In genomic region chr14:73714656-73715081, GRCh38 we compare ENCODE assay signal across 8 cellular contexts. TPM values are rescaled to one million over a fixed set of nuclear protein-coding genes. Genes with fewer than 3 reads are reported as not detected.
DNase-seq lines count a peak whose midpoint lies in the region; ATAC-seq and TF ChIP-seq lines count a peak whose summit lies in the region.

No MANE protein-coding gene starts in this region.

- no peak overlapping the region for H3K27ac Mint-ChIP-seq in MCF 10A (ENCODE audit: low read depth, unreplicated experiment)

- H3K27me3 Mint-ChIP-seq in MCF 10A (ENCODE audit: insufficient read depth, unreplicated experiment), result no peaks in the 10 kb centered on the region

- no peak for TF ChIP-seq CTCF in heart left ventricle (IDR thresholded peaks at IDR 0.05)
- no peak for TF ChIP-seq CTCF in MCF 10A (IDR thresholded peaks at IDR 0.05; ENCODE audit: unreplicated experiment)

- peaks cover 0 to 46% (median 42%) of the 10 kb centered on the region in 9 donors for H3K36me3 ChIP-seq in heart left ventricle
- H3K36me3 ChIP-seq in mucosa of rectum (ENCODE audit: control insufficient read depth in 2 of 2, insufficient read depth in 2 of 2, low read length in 2 of 2), result peaks cover 23 to 33% of the 10 kb centered on the region in 2 donors

- BruUV-seq in MCF 10A (replicated peaks; lab: Mats Ljungman, UMichigan), result no TSS peak

- intact Hi-C loops in heart left ventricle (cut with DNase I), result loop anchor here in 2 of 10 donors (5.0 to 10.0 kb wide), 2 partner anchors 67 to 70 kb away; partner anchors contain the start of gene DNAL1 (in 1 of the 2)
- intact Hi-C loops in Right ventricle myocardium superior (cut with DNase I), result no loop called here
- intact Hi-C loops in MCF 10A (cut with micrococcal nuclease), result loop anchor here (1.0 to 5.0 kb wide), 3 partner anchors 10 to 72 kb away; partner anchors contain the start of gene DNAL1

- peaks cover 30% of the 10 kb centered on the region for H3K4me1 Mint-ChIP-seq in MCF 10A (ENCODE audit: insufficient read depth, unreplicated experiment)

- CTCF ChIA-PET in MCF 10A (lab: Yijun Ruan, JAX), result no interaction called here

- POLR2A ChIA-PET in MCF 10A (lab: Yijun Ruan, JAX), result interaction anchor here (0.6 to 3.7 kb wide), 9 partner anchors 9 to 254 kb away, joined by 3 to 44 read pairs (median 9); partner anchors contain the start of gene PTGR2

- H3K9ac ChIP-seq in mucosa of rectum (ENCODE audit: low read depth in 1 of 2, low read length in 2 of 2), result peak overlapping the region in 1 of 2 donors; percentile 17

- no peaks in the 10 kb centered on the region for H3K9me3 Mint-ChIP-seq in MCF 10A (ENCODE audit: unreplicated experiment)

- H3K4me1 ChIP-seq in heart left ventricle (peaks cover 0 to 55% (median 26%) of the 10 kb centered on the region in 12 donors), mucosa of rectum (ENCODE audit: control insufficient read depth in 2 of 2, insufficient read depth in 2 of 2, low read length in 2 of 2) (peaks cover 12 to 14% of the 10 kb centered on the region in 2 donors)

- no peak for TF ChIP-seq POLR2A in heart left ventricle (IDR thresholded peaks at IDR 0.05)

- 52 to 57% (median 56%) methylated on average over 7 of the region's 7 CpGs for WGBS in heart left ventricle, 4 donors

- no peak for DNase-seq in heart left ventricle
- no peak for DNase-seq in Right ventricle myocardium superior
- DNase-seq in NCI-H1417 (lab: John Stamatoyannopoulos, UW), result peak in 2 of 3 experiments; percentile 97 to 98
- no peak for DNase-seq in MCF 10A (ENCODE audit: unreplicated experiment)
- no peak for DNase-seq in dedifferentiated amniotic fluid mesenchymal stem cell (ENCODE audit: extremely low spot score)
- no peak for DNase-seq in retina
- no peak for DNase-seq in activated CD8-positive, alpha-beta memory T cell treated with anti-CD3 and anti-CD28 coated beads, Interleukin-2, amount 50 U/mL, for 4 hours

- H3K4me3 Mint-ChIP-seq in MCF 10A (ENCODE audit: unreplicated experiment), result peak overlapping the region; percentile 86

- H3K27ac ChIP-seq in heart left ventricle (peak overlapping the region in 6 of 12 donors; percentile 82 to 96 (median 92)), mucosa of rectum (ENCODE audit: low read depth in 2 of 2, low read length in 2 of 2) (peak overlapping the region in 1 of 2 donors; percentile 89)

- H3K9me3 ChIP-seq in heart left ventricle (no peaks in the 10 kb centered on the region), mucosa of rectum (ENCODE audit: control insufficient read depth in 2 of 2, low read length in 2 of 2) (no peaks in the 10 kb centered on the region)

- peaks cover 73% of the 10 kb centered on the region for H3K36me3 Mint-ChIP-seq in MCF 10A (ENCODE audit: insufficient read depth, unreplicated experiment)

- ATAC-seq in heart left ventricle (no peak), Right ventricle myocardium superior (ENCODE audit: poor library complexity) (no peak)

- H3K27me3 ChIP-seq in heart left ventricle (no peaks in the 10 kb centered on the region), mucosa of rectum (ENCODE audit: control insufficient read depth in 2 of 2, insufficient read depth in 2 of 2, low read length in 2 of 2) (no peaks in the 10 kb centered on the region)

- H3K4me3 ChIP-seq in heart left ventricle, result peak overlapping the region; percentile 69 to 94 (median 86)
- peak overlapping the region; percentile 45 to 71 for H3K4me3 ChIP-seq in mucosa of rectum (ENCODE audit: low read length in 2 of 2)

RNA-seq across cellular contexts. Expression of gene PNMA1, which starts 0.5 kb away (rescaled TPM):
- total RNA-seq in heart left ventricle, result 10 to 100 TPM; 14.5 to 32.3 (median 25.9) TPM
- 10 to 100 TPM in 1 of 2 donors, 1 to 10 TPM in 1; 7.4 to 27.3 TPM for polyA plus RNA-seq in heart left ventricle
- total RNA-seq in Right ventricle myocardium superior, result 12.9 TPM
- 43.3 and 46.3 TPM in 2 replicates for total RNA-seq in MCF 10A (2022)

Comparison
In these comparisons a context has a peak if more than half of its experiments do, and no peak if none do; other contexts are left out.
1. DNase-seq: peak in NCI-H1417 (2 of 3); none in heart left ventricle (0 of 5), Right ventricle myocardium superior (single experiment), MCF 10A (single experiment), dedifferentiated amniotic fluid mesenchymal stem cell (single experiment), retina (single experiment) and activated CD8-positive, alpha-beta memory T cell treated with anti-CD3 and anti-CD28 coated beads, Interleukin-2, amount 50 U/mL, for 4 hours (single experiment).